ENCODE assay signal across 9 cellular contexts in genomic region chr6:11276911-11277274, GRCh38. TPM values are rescaled to one million over a fixed set of nuclear protein-coding genes. Genes with fewer than 3 reads are reported as not detected.
A peak's percentile ranks its signal among the peaks of the same experiment; 100 is the strongest.
DNase-seq lines count a peak whose midpoint lies in the region; ATAC-seq and TF ChIP-seq lines count a peak whose summit lies in the region.
"Had no signal": no experiment of that assay in that cellular context is flagged by ENCODE, and none has a peak within 500 bp of the region (broad histone marks: within the 10 kb centered on the region; RNA-seq: fewer than 3 reads in every experiment).

No MANE protein-coding gene starts in this region.

- POLR2A ChIA-PET in activated B cell treated with CpG ODN at 0.5 μM for 24 hours (lab: Charles Lee), result interaction anchor here (0.7 to 2.9 kb wide), 5 partner anchors 29 to 183 kb away, joined by 3 to 18 read pairs (median 5); partner anchors contain the start of gene NEDD9

- H3K36me3 Mint-ChIP-seq in activated naive CD4-positive, alpha-beta T cell treated with anti-CD3 and anti-CD28 coated beads, Interleukin-2, amount 10 ng/mL, durations not matched to agents 7 days and 5 days, result peaks cover 55% of the 10 kb centered on the region
- peaks cover 4 to 12% of the 10 kb centered on the region in 2 donors for H3K36me3 Mint-ChIP-seq in activated naive CD4-positive, alpha-beta T cell treated with anti-CD3 and anti-CD28 coated beads, Interleukin-2, amount 50 U/mL, for 72 hours
- peaks cover 57% of the 10 kb centered on the region for H3K36me3 Mint-ChIP-seq in activated B cell treated with CpG ODN at 0.5 μM for 24 hours (ENCODE audit: low read depth)

- intact Hi-C loops in activated B cell treated with CpG ODN at 0.5 μM for 24 hours (cut with micrococcal nuclease) (loop anchor here (1.0 to 5.0 kb wide), 5 partner anchors 35 to 185 kb away; partner anchors contain the start of genes NEDD9 and SMIM13), thyroid gland (cut with DNase I) (no loop called here)

- H3K27ac ChIP-seq in iPS-18a (ENCODE audit: low read length) (no peak overlapping the region), thyroid gland (peak overlapping the region in 2 of 3 donors; percentile 29 to 41)

- CTCF ChIA-PET in activated naive CD4-positive, alpha-beta T cell treated with anti-CD3 and anti-CD28 coated beads, Interleukin-2, amount 10 ng/mL, durations not matched to agents 7 days and 5 days (lab: Charles Lee), result interaction anchor here (0.6 to 1.8 kb wide), 2 partner anchors 22 to 219 kb away, joined by 3 to 6 read pairs; no protein-coding TSS in a partner anchor
- CTCF ChIA-PET in activated B cell treated with CpG ODN at 0.5 μM for 24 hours (lab: Charles Lee), result interaction anchor here (0.6 to 3.8 kb wide), 3 partner anchors 40 to 219 kb away, joined by 3 to 15 read pairs (median 3); no protein-coding TSS in a partner anchor

- H3K4me1 ChIP-seq in iPS-18a (ENCODE audit: control insufficient read depth, low read depth, low read length) (peaks cover 18% of the 10 kb centered on the region), thyroid gland (peaks cover 12 to 28% of the 10 kb centered on the region in 2 donors)

- no peaks in the 10 kb centered on the region for H3K36me3 ChIP-seq in iPS-18a (ENCODE audit: control insufficient read depth, low read depth, low read length)
- no peaks in the 10 kb centered on the region for H3K36me3 ChIP-seq in thyroid gland

- H3K4me1 Mint-ChIP-seq in activated naive CD4-positive, alpha-beta T cell treated with anti-CD3 and anti-CD28 coated beads, Interleukin-2, amount 10 ng/mL, durations not matched to agents 7 days and 5 days, result peaks cover 32% of the 10 kb centered on the region
- peaks cover 48% of the 10 kb centered on the region for H3K4me1 Mint-ChIP-seq in activated B cell treated with CpG ODN at 0.5 μM for 24 hours

- H3K27me3 Mint-ChIP-seq in activated naive CD4-positive, alpha-beta T cell treated with anti-CD3 and anti-CD28 coated beads, Interleukin-2, amount 10 ng/mL, durations not matched to agents 7 days and 5 days, result no peaks in the 10 kb centered on the region
- no peaks in the 10 kb centered on the region for H3K27me3 Mint-ChIP-seq in activated B cell treated with CpG ODN at 0.5 μM for 24 hours

- no peak for ATAC-seq in activated naive CD4-positive, alpha-beta T cell treated with anti-CD3 and anti-CD28 coated beads, Interleukin-2, amount 50 U/mL, for 72 hours
- ATAC-seq in activated B cell treated with CpG ODN at 0.5 μM for 24 hours (ENCODE audit: low read depth), result no peak

- no peaks in the 10 kb centered on the region for H3K27me3 ChIP-seq in iPS-18a (ENCODE audit: control insufficient read depth, insufficient read depth, low read length)
- H3K27me3 ChIP-seq in thyroid gland, result no peaks in the 10 kb centered on the region

- no peak overlapping the region for H3K9ac ChIP-seq in iPS-18a (ENCODE audit: low read length)

- peak overlapping the region; percentile 1 for H3K4me3 ChIP-seq in iPS-18a (ENCODE audit: low read length)
- no peak overlapping the region for H3K4me3 ChIP-seq in thyroid gland (replicated peaks in 1 of 3)

- H3K4me3 Mint-ChIP-seq in activated naive CD4-positive, alpha-beta T cell treated with anti-CD3 and anti-CD28 coated beads, Interleukin-2, amount 10 ng/mL, durations not matched to agents 7 days and 5 days, result no peak overlapping the region
- H3K4me3 Mint-ChIP-seq in activated B cell treated with CpG ODN at 0.5 μM for 24 hours, result no peak overlapping the region

- no peaks in the 10 kb centered on the region for H3K9me3 Mint-ChIP-seq in activated naive CD4-positive, alpha-beta T cell treated with anti-CD3 and anti-CD28 coated beads, Interleukin-2, amount 10 ng/mL, durations not matched to agents 7 days and 5 days
- H3K9me3 Mint-ChIP-seq in activated naive CD4-positive, alpha-beta T cell treated with anti-CD3 and anti-CD28 coated beads, Interleukin-2, amount 50 U/mL, for 72 hours, result no peaks in the 10 kb centered on the region
- H3K9me3 Mint-ChIP-seq in activated B cell treated with CpG ODN at 0.5 μM for 24 hours, result no peaks in the 10 kb centered on the region

- TF ChIP-seq POLR2A in thyroid gland (IDR thresholded peaks at IDR 0.05), result no peak

- H3K9me3 ChIP-seq in iPS-18a (ENCODE audit: control insufficient read depth, low read depth, low read length) (no peaks in the 10 kb centered on the region), thyroid gland (no peaks in the 10 kb centered on the region)

- no peak for DNase-seq in activated naive CD4-positive, alpha-beta T cell treated with anti-CD3 and anti-CD28 coated beads, Interleukin-2, amount 10 ng/mL, durations not matched to agents 7 days and 5 days
- no peak for DNase-seq in activated naive CD4-positive, alpha-beta T cell treated with anti-CD3 and anti-CD28 coated beads, Interleukin-2, amount 50 U/mL, for 72 hours (ENCODE audit: low spot score in 2 of 2)
- no peak for DNase-seq in activated B cell treated with CpG ODN at 0.5 μM for 24 hours
- no peak for DNase-seq in thyroid gland
- no peak for DNase-seq in OCI-M1 (lab: John Stamatoyannopoulos, UW)
- DNase-seq in SW 1271 (lab: John Stamatoyannopoulos, UW), result no peak
- no peak for DNase-seq in hypothalamus (lab: John Stamatoyannopoulos, UW)
- DNase-seq: NCI-H510A treated with DMSO at 0.1 percent for 48 hours had no signal

- H3K27ac Mint-ChIP-seq in activated naive CD4-positive, alpha-beta T cell treated with anti-CD3 and anti-CD28 coated beads, Interleukin-2, amount 10 ng/mL, durations not matched to agents 7 days and 5 days, result peak overlapping the region; percentile 28
- peak overlapping the region in 1 of 2 donors; percentile 2 for H3K27ac Mint-ChIP-seq in activated naive CD4-positive, alpha-beta T cell treated with anti-CD3 and anti-CD28 coated beads, Interleukin-2, amount 50 U/mL, for 72 hours
- peak overlapping the region; percentile 91 for H3K27ac Mint-ChIP-seq in activated B cell treated with CpG ODN at 0.5 μM for 24 hours

- TF ChIP-seq CTCF in activated B cell treated with CpG ODN at 0.5 μM for 24 hours (IDR thresholded peaks at IDR 0.05) (no peak), thyroid gland (IDR thresholded peaks at IDR 0.05) (no peak)

- WGBS in thyroid gland, 2 donors, result 90 to 93% methylated on average over 4 of the region's 4 CpGs

RNA-seq across cellular contexts. Expression of gene NEDD9, which starts 44.4 kb away (rescaled TPM):
- total RNA-seq in activated naive CD4-positive, alpha-beta T cell treated with anti-CD3 and anti-CD28 coated beads, Interleukin-2, amount 50 U/mL, for 72 hours, result 10 to 100 TPM; 11.0 to 24.4 TPM
- total RNA-seq in activated B cell treated with CpG ODN at 0.5 μM for 24 hours, result 57.4 and 61.9 TPM in 2 replicates
- 10 to 100 TPM; 42.1 to 78.3 (median 61.7) TPM for total RNA-seq in thyroid gland
